Comparison of ENCODE assay signal across 26 cellular contexts in the genomic region with DNA sequence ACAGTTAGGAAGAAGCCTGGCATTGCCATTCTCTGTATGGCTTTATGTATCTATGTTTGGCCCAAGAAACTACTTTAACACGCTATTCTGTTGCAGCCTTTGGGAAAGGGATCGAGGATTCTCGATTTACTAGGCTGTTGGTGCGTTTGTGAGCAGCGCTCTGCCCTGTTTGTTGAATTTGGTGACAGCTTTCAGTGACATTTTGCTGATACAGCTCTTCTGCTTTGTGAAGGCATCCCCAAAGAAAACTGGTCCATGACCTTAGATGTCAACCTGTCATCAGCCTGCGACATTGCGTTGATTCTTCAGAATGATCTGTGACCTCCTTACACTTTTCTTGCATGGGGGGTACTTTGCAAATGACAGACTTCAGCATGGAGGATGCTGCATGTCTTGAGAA.
"Had no signal": no experiment of that assay in that cellular context is flagged by ENCODE, and none has a peak within 500 bp of the region (broad histone marks: within the 10 kb centered on the region; RNA-seq: fewer than 3 reads in every experiment).

No MANE protein-coding gene starts in this region.

- H3K4me3 ChIP-seq: colonic mucosa, esophagus squamous epithelium, gastrocnemius medialis, heart right ventricle, left lung, lower lobe of right lung had no signal

- DNase-seq: colonic mucosa; cortex of kidney; effector CD8-positive, alpha-beta T cell; effector memory CD8-positive, alpha-beta T cell; endodermal cell; erythroblast; esophagus squamous epithelium; foreskin fibroblast; foreskin melanocyte; gastrocnemius medialis; glutamatergic neuron; head of caudate nucleus; heart right ventricle; hippocampal formation; left cardiac atrium; left lung; left ventricle myocardium superior; lower lobe of right lung; mesendoderm; midbrain had no signal

- H3K4me3 Mint-ChIP-seq: dendritic cell treated with granulocyte-macrophage colony-stimulating factor and Interleukin-4, amounts not matched to agents 40 ng/mL and 50 ng/mL, for 4 days; effector memory CD8-positive, alpha-beta T cell; endodermal cell had no signal

- FAIRE-seq: endometrium, islet of Langerhans, keratinocyte had no signal

- H3K27me3 ChIP-seq: colonic mucosa, esophagus squamous epithelium, gastrocnemius medialis, heart right ventricle, left lung had no signal

- H3K9me3 ChIP-seq: colonic mucosa, esophagus squamous epithelium, gastrocnemius medialis, left lung, lower lobe of right lung had no signal

- H3K27me3 Mint-ChIP-seq: dendritic cell treated with granulocyte-macrophage colony-stimulating factor and Interleukin-4, amounts not matched to agents 40 ng/mL and 50 ng/mL, for 4 days; effector memory CD8-positive, alpha-beta T cell had no signal

- H3K4me1 Mint-ChIP-seq: endodermal cell had no signal

- H3K9me3 Mint-ChIP-seq: dendritic cell treated with granulocyte-macrophage colony-stimulating factor and Interleukin-4, amounts not matched to agents 40 ng/mL and 50 ng/mL, for 4 days; effector memory CD8-positive, alpha-beta T cell; endodermal cell had no signal

- H3K4me1 ChIP-seq: colonic mucosa, gastrocnemius medialis had no signal

- H3K27ac ChIP-seq: colonic mucosa, epithelial cell of prostate, esophagus squamous epithelium, gastrocnemius medialis, heart right ventricle, left lung, lower lobe of right lung had no signal

- ATAC-seq: effector memory CD8-positive, alpha-beta T cell; esophagus mucosa; gastrocnemius medialis; heart right ventricle; left cardiac atrium; left lung; left ventricle myocardium superior; lower lobe of right lung had no signal

- H3K27ac Mint-ChIP-seq: dendritic cell treated with granulocyte-macrophage colony-stimulating factor and Interleukin-4, amounts not matched to agents 40 ng/mL and 50 ng/mL, for 4 days; effector memory CD8-positive, alpha-beta T cell; endodermal cell had no signal

- H3K36me3 ChIP-seq: colonic mucosa, esophagus squamous epithelium, gastrocnemius medialis, heart right ventricle, left lung, lower lobe of right lung had no signal
